ENCODE assay signal across 17 cellular contexts in the genomic region with DNA sequence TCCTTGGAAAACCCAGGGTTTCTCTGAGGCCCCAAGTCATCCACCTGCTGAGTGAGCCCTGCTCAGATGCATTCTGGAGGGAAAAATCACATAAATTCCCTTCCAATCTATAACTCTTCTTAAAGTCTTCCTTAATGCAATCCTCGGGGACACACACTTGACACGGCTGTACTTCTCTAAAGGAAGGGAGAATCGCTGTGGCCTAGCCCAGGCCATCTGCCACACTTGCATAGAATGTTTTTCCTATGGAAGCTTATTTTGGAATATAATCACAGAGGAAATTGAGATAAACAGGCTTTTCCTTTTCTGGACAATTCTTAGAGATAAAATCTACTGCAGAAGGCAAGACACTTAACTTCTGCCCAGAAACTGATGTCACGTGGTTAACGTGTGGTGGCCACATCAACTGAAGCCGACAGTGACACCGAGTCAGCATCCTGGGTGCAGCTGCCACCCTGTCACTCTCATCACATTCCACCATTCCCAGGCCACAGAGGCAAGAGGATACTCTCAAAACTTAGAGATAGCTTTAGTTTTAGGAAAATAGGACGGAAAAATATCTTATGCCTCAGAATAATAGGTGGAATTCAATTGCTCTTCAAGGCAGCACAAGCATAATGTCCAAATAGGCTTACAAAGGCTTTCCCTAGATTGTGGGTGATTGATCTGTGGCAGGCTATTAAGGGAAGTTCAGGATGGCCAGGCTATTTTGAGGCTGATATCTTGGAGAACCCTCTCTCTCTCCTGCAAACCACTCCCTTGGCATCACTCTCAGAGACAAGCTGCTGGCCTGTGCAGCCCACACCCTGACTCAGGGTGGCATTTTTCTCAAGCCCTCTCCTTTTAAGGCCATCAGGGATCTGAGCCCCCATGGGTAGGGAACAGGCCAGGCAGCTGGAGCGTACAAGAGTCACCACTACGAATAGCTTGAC. TPM values are rescaled to one million over a fixed set of nuclear protein-coding genes. Genes with fewer than 3 reads are reported as not detected.
DNase-seq lines count a peak whose midpoint lies in the region; ATAC-seq and TF ChIP-seq lines count a peak whose summit lies in the region.
"Had no signal": no experiment of that assay in that cellular context is flagged by ENCODE, and none has a peak within 500 bp of the region (broad histone marks: within the 10 kb centered on the region; RNA-seq: fewer than 3 reads in every experiment).

No MANE protein-coding gene starts in this region.

- H4K8ac ChIP-seq in mesendoderm (ENCODE audit: low read depth, low read length), result no peak overlapping the region

- H3K4me2 ChIP-seq in mesendoderm (ENCODE audit: low read length), result no peak overlapping the region

- no peak overlapping the region for H3K18ac ChIP-seq in mesendoderm (ENCODE audit: low read length)

- H4K5ac ChIP-seq in mesendoderm (ENCODE audit: low read length), result no peak overlapping the region

- H3K27ac ChIP-seq in heart left ventricle (peak overlapping the region; percentile 35 to 88 (median 73)), mesendoderm (ENCODE audit: low read depth, low read length) (no peak overlapping the region)
- H3K27ac ChIP-seq: SJSA1 had no signal

- H3K79me1 ChIP-seq in mesendoderm (ENCODE audit: low read length), result no peaks in the 10 kb centered on the region

- H3K4ac ChIP-seq in mesendoderm (ENCODE audit: low read depth, low read length), result no peak overlapping the region

- H3K4me3 ChIP-seq in heart left ventricle, result no peak overlapping the region
- H3K4me3 ChIP-seq in mesendoderm (ENCODE audit: low read length), result no peak overlapping the region
- H3K4me3 ChIP-seq: HAP-1, SJSA1 had no signal

- intact Hi-C loops in heart left ventricle (cut with DNase I), result loop anchor here in 8 of 10 donors (5.0 to 10.0 kb wide), 9 partner anchors 209 to 1569 kb away; partner anchors contain the start of genes FAM120B (in 4 of the 8) and DLL1 (in 3 of the 8)

- no peaks in the 10 kb centered on the region for H3K9me3 Mint-ChIP-seq in natural killer cell treated with Interleukin-12 subunit alpha and Interleukin-12 subunit beta and Interleukin-15 and Interleukin-18, amount 100 ng/mL, for 72 hours
- H3K9me3 Mint-ChIP-seq: T-helper 2 cell treated with Interferon-gamma antibody and Interleukin-4, amounts not matched to agents 5 μg/mL and 100 μg/mL, for 36 hours had no signal

- H3K27me3 ChIP-seq in heart left ventricle, result no peaks in the 10 kb centered on the region
- H3K27me3 ChIP-seq in mesendoderm (ENCODE audit: insufficient read depth, low read length, poor library complexity), result no peaks in the 10 kb centered on the region
- H3K27me3 ChIP-seq: SJSA1 had no signal

- peak; percentile 81 to 94 (median 87) for ATAC-seq in heart left ventricle
- peak; percentile 63 to 77 for ATAC-seq in natural killer cell treated with Interleukin-12 subunit alpha and Interleukin-12 subunit beta and Interleukin-15 and Interleukin-18, amount 100 ng/mL, for 72 hours
- ATAC-seq: activated CD4-positive, CD25-positive, alpha-beta regulatory T cell treated with anti-CD3 and anti-CD28 coated beads, Interleukin-2, amount 50 U/mL, for 24 hours; left colon had no signal

- no peak overlapping the region for H2BK120ac ChIP-seq in mesendoderm (ENCODE audit: low read depth, low read length)

- H3K56ac ChIP-seq in mesendoderm (ENCODE audit: low read length), result no peak overlapping the region

- H2BK15ac ChIP-seq in mesendoderm (replicated peaks; ENCODE audit: low read depth), result no peak overlapping the region

- no peaks in the 10 kb centered on the region for H3K36me3 ChIP-seq in heart left ventricle
- H3K36me3 ChIP-seq in mesendoderm (ENCODE audit: control insufficient read depth, insufficient read depth, low read length), result no peaks in the 10 kb centered on the region
- H3K36me3 ChIP-seq: HAP-1, SJSA1 had no signal

- no peak for TF ChIP-seq CTCF in heart left ventricle (IDR thresholded peaks at IDR 0.05)

- no peaks in the 10 kb centered on the region for H3K79me2 ChIP-seq in mesendoderm (ENCODE audit: control insufficient read depth, insufficient read depth, low read length)

- peak overlapping the region; percentile 34 for H3K4me3 Mint-ChIP-seq in natural killer cell treated with Interleukin-12 subunit alpha and Interleukin-12 subunit beta and Interleukin-15 and Interleukin-18, amount 100 ng/mL, for 72 hours
- H3K4me3 Mint-ChIP-seq: T-helper 2 cell treated with Interferon-gamma antibody and Interleukin-4, amounts not matched to agents 5 μg/mL and 100 μg/mL, for 36 hours had no signal

- no peak overlapping the region for H3K9ac ChIP-seq in mesendoderm (ENCODE audit: low read length)

- H3K27ac Mint-ChIP-seq in natural killer cell treated with Interleukin-12 subunit alpha and Interleukin-12 subunit beta and Interleukin-15 and Interleukin-18, amount 100 ng/mL, for 72 hours, result no peak overlapping the region
- H3K27ac Mint-ChIP-seq: T-helper 2 cell treated with Interferon-gamma antibody and Interleukin-4, amounts not matched to agents 5 μg/mL and 100 μg/mL, for 36 hours had no signal

- peaks cover 5% of the 10 kb centered on the region for H3K36me3 Mint-ChIP-seq in natural killer cell treated with Interleukin-12 subunit alpha and Interleukin-12 subunit beta and Interleukin-15 and Interleukin-18, amount 100 ng/mL, for 72 hours

- DNase-seq in LHCN-M2 (ENCODE audit: low read depth) (peak; percentile 54), SK-N-DZ (ENCODE audit: low spot score) (peak; percentile 31), heart left ventricle (peak in 3 of 5 donors; percentile 29 to 42 (median 32)), mesendoderm (no peak), ureter (ENCODE audit: low spot score) (no peak), GM19240 (ENCODE audit: insufficient read length, low spot score) (no peak)
- DNase-seq in natural killer cell treated with Interleukin-12 subunit alpha and Interleukin-12 subunit beta and Interleukin-15 and Interleukin-18, amount 100 ng/mL, for 72 hours (ENCODE audit: low spot score), result no peak
- DNase-seq in activated CD8-positive, alpha-beta memory T cell treated with anti-CD3 and anti-CD28 coated beads, Interleukin-2, amount 50 U/mL, for 4 hours, result no peak
- DNase-seq: activated naive CD4-positive, alpha-beta T cell; aorta; left colon; NCI-H510A treated with DMSO at 0.1 percent for 48 hours; stimulated activated CD4-positive, alpha-beta T cell treated with anti-CD3 and anti-CD28 coated beads, Interleukin-2, amount 100 ng/mL, for 48 hours had no signal

- H3K4me1 Mint-ChIP-seq in natural killer cell treated with Interleukin-12 subunit alpha and Interleukin-12 subunit beta and Interleukin-15 and Interleukin-18, amount 100 ng/mL, for 72 hours (ENCODE audit: low read depth in 2 of 2), result peaks cover 19 to 22% of the 10 kb centered on the region in 2 donors

- H2BK5ac ChIP-seq in mesendoderm (ENCODE audit: low read length), result no peak overlapping the region

- no peaks in the 10 kb centered on the region for H3K9me3 ChIP-seq in heart left ventricle
- H3K9me3 ChIP-seq: HAP-1, SJSA1 had no signal

- TF ChIP-seq POLR2A in heart left ventricle (IDR thresholded peaks at IDR 0.05), result no peak

- H3K23ac ChIP-seq in mesendoderm (ENCODE audit: low read length), result no peak overlapping the region

- no peak overlapping the region for H2AK5ac ChIP-seq in mesendoderm (ENCODE audit: low read length)

- peaks cover 40 to 51% of the 10 kb centered on the region in 2 donors for H3K27me3 Mint-ChIP-seq in natural killer cell treated with Interleukin-12 subunit alpha and Interleukin-12 subunit beta and Interleukin-15 and Interleukin-18, amount 100 ng/mL, for 72 hours

- H3K4me1 ChIP-seq in heart left ventricle, result peaks cover 0 to 28% (median 21%) of the 10 kb centered on the region in 12 donors
- H3K4me1 ChIP-seq in mesendoderm (ENCODE audit: control insufficient read depth, low read depth, low read length), result no peaks in the 10 kb centered on the region
- H3K4me1 ChIP-seq: SJSA1 had no signal

- WGBS in heart left ventricle, 4 donors, result 32 to 40% (median 36%) methylated on average over 10 of the region's 10 CpGs
- no CpG with 5 or more reads among the region's 10 CpGs for WGBS in mesendoderm (ENCODE audit: extremely low coverage, insufficient coverage, low lambda C conversion rate)

RNA-seq across cellular contexts. Expression of gene PSMB1, which starts 29.6 kb away (rescaled TPM):
- total RNA-seq in LHCN-M2 (2014; rRNA removed), result 280 and 297 TPM in 2 replicates
- 300 TPM for polyA plus RNA-seq in LHCN-M2 (2012)
- polyA plus RNA-seq in SK-N-DZ (2014; cell fraction: cytosol; rRNA removed), result 674 and 683 TPM in 2 replicates
- polyA plus RNA-seq in SK-N-DZ (2014; cell fraction: nucleus; rRNA removed), result 334 and 358 TPM in 2 replicates
- total RNA-seq in heart left ventricle, result 100 to 1,000 TPM; 124 to 273 (median 146) TPM
- 100 to 1,000 TPM; 287 to 313 TPM for polyA plus RNA-seq in heart left ventricle
- 100 to 1,000 TPM; 154 to 204 TPM for total RNA-seq in natural killer cell treated with Interleukin-12 subunit alpha and Interleukin-12 subunit beta and Interleukin-15 and Interleukin-18, amount 100 ng/mL, for 72 hours
- 344 TPM for polyA plus RNA-seq in mesendoderm (2013, experiment 1 of 2)
- polyA plus RNA-seq in mesendoderm (2013, experiment 2 of 2), result 340 TPM
- 118 TPM for total RNA-seq in ureter

RNA-seq across cellular contexts. Expression of gene TBP, which starts 30.6 kb away (rescaled TPM):
- total RNA-seq in LHCN-M2 (2014; rRNA removed) (19.2 and 21.4 TPM in 2 replicates), heart left ventricle (10 to 100 TPM in 2 of 9 donors, 1 to 10 TPM in 7; 6.5 to 19.1 (median 8.9) TPM), ureter (18.8 TPM)
- 7.5 TPM for polyA plus RNA-seq in LHCN-M2 (2012)
- polyA plus RNA-seq in SK-N-DZ (2014; cell fraction: cytosol; rRNA removed), result 21.7 and 30.7 TPM in 2 replicates
- polyA plus RNA-seq in SK-N-DZ (2014; cell fraction: nucleus; rRNA removed), result 24.4 and 29.0 TPM in 2 replicates
- polyA plus RNA-seq in heart left ventricle, result 1 to 10 TPM; 6.7 to 8.8 TPM
- total RNA-seq in natural killer cell treated with Interleukin-12 subunit alpha and Interleukin-12 subunit beta and Interleukin-15 and Interleukin-18, amount 100 ng/mL, for 72 hours, result 10 to 100 TPM; 20.7 to 31.8 TPM
- 26.6 TPM for polyA plus RNA-seq in mesendoderm (2013, experiment 1 of 2)
- 26.9 TPM for polyA plus RNA-seq in mesendoderm (2013, experiment 2 of 2)

Comparison
In these comparisons a context has a peak if more than half of its experiments do, and no peak if none do; other contexts are left out.
1. DNase-seq: peak in LHCN-M2 (single experiment), SK-N-DZ (single experiment) and heart left ventricle (3 of 5); none in natural killer cell treated with Interleukin-12 subunit alpha and Interleukin-12 subunit beta and Interleukin-15 and Interleukin-18, amount 100 ng/mL, for 72 hours (single experiment), mesendoderm (single experiment), ureter (single experiment), GM19240 (single experiment) and activated CD8-positive, alpha-beta memory T cell treated with anti-CD3 and anti-CD28 coated beads, Interleukin-2, amount 50 U/mL, for 4 hours (single experiment).